In the genomic region with DNA sequence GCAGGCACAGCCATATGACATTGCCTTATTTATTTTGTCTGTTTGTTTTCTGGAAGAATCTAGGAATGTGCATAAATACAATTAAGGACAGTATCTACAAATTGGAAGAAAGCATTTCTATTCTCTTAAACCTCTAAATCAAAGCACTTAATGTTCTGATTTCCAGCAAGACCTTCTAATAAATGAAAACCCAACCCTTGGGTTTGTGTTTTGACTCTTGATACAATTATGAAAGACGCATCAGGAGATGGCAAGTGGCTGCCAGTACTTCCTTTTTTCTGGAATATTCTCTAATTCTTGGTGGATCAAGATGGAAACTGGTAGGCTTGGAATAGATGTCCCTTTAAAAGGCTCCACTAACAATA, we compare ENCODE assay signal across 9 cellular contexts. TPM values are rescaled to one million over a fixed set of nuclear protein-coding genes. Genes with fewer than 3 reads are reported as not detected.
DNase-seq lines count a peak whose midpoint lies in the region; ATAC-seq and TF ChIP-seq lines count a peak whose summit lies in the region.
"Had no signal": no experiment of that assay in that cellular context is flagged by ENCODE, and none has a peak within 500 bp of the region (broad histone marks: within the 10 kb centered on the region; RNA-seq: fewer than 3 reads in every experiment).

No MANE protein-coding gene starts in this region.

- H3K4me3 ChIP-seq in colonic mucosa: peak overlapping the region; percentile 49

- ATAC-seq in natural killer cell (no peak), naive B cell (ENCODE audit: low read depth in 2 of 2) (no peak), GM19035 (IDR thresholded peaks at IDR 0.05; ENCODE audit: unreplicated experiment) (no peak)
- no peak for ATAC-seq in natural killer cell treated with Interleukin-12 subunit alpha and Interleukin-12 subunit beta and Interleukin-15 and Interleukin-18, amount 100 ng/mL, for 72 hours

- H3K4me1 Mint-ChIP-seq in natural killer cell: peaks cover 0 to 8% of the 10 kb centered on the region in 2 donors
- no peaks in the 10 kb centered on the region for H3K4me1 Mint-ChIP-seq in natural killer cell treated with Interleukin-12 subunit alpha and Interleukin-12 subunit beta and Interleukin-15 and Interleukin-18, amount 100 ng/mL, for 72 hours (ENCODE audit: low read depth in 2 of 2)
- H3K4me1 Mint-ChIP-seq in naive B cell: peaks cover 4 to 9% (median 6%) of the 10 kb centered on the region in 3 donors

- H3K36me3 ChIP-seq in colonic mucosa: no peaks in the 10 kb centered on the region

- TF ChIP-seq CTCF in natural killer cell (IDR thresholded peaks at IDR 0.05): no peak
- TF ChIP-seq CTCF in colonic mucosa (IDR thresholded peaks at IDR 0.05): no peak

- H3K9ac ChIP-seq in colonic mucosa (ENCODE audit: low read depth in 2 of 2, low read length in 2 of 2): no peak overlapping the region

- H3K27me3 Mint-ChIP-seq in natural killer cell (ENCODE audit: low read depth in 2 of 2): peaks cover 48 to 67% of the 10 kb centered on the region in 2 donors
- peaks cover 44 to 74% of the 10 kb centered on the region in 2 donors for H3K27me3 Mint-ChIP-seq in natural killer cell treated with Interleukin-12 subunit alpha and Interleukin-12 subunit beta and Interleukin-15 and Interleukin-18, amount 100 ng/mL, for 72 hours
- peaks cover 57 to 70% (median 60%) of the 10 kb centered on the region in 3 donors for H3K27me3 Mint-ChIP-seq in naive B cell

- H3K9me3 ChIP-seq in colonic mucosa: no peaks in the 10 kb centered on the region

- H3K4me1 ChIP-seq in colonic mucosa: no peaks in the 10 kb centered on the region
- H3K4me1 ChIP-seq: foreskin keratinocyte had no signal

- no peak for DNase-seq in natural killer cell
- no peak for DNase-seq in natural killer cell treated with Interleukin-12 subunit alpha and Interleukin-12 subunit beta and Interleukin-15 and Interleukin-18, amount 100 ng/mL, for 72 hours (ENCODE audit: low spot score)
- DNase-seq in colonic mucosa: no peak
- DNase-seq in naive B cell: no peak
- DNase-seq in NCI-H82 treated with DMSO at 0.1 percent for 48 hours (lab: John Stamatoyannopoulos, UW; ENCODE audit: unreplicated experiment): no peak
- no peak for DNase-seq in stimulated activated naive CD4-positive, alpha-beta T cell (lab: John Stamatoyannopoulos, UW)
- no peak for DNase-seq in AG08395 (ENCODE audit: low spot score)

- H3K27ac Mint-ChIP-seq in natural killer cell (no peak overlapping the region), naive B cell (no peak overlapping the region)
- no peak overlapping the region for H3K27ac Mint-ChIP-seq in natural killer cell treated with Interleukin-12 subunit alpha and Interleukin-12 subunit beta and Interleukin-15 and Interleukin-18, amount 100 ng/mL, for 72 hours

- peak overlapping the region; percentile 16 for H3K27ac ChIP-seq in colonic mucosa
- H3K27ac ChIP-seq: foreskin keratinocyte had no signal

- no peaks in the 10 kb centered on the region for H3K27me3 ChIP-seq in colonic mucosa

- peaks cover 0 to 10% of the 10 kb centered on the region in 2 donors for H3K9me3 Mint-ChIP-seq in natural killer cell
- H3K9me3 Mint-ChIP-seq in natural killer cell treated with Interleukin-12 subunit alpha and Interleukin-12 subunit beta and Interleukin-15 and Interleukin-18, amount 100 ng/mL, for 72 hours: no peaks in the 10 kb centered on the region
- peaks cover 4 to 21% (median 9%) of the 10 kb centered on the region in 7 donors for H3K9me3 Mint-ChIP-seq in naive B cell

- H3K4me3 Mint-ChIP-seq in natural killer cell (peak overlapping the region; percentile 62), naive B cell (peak overlapping the region; percentile 73 to 89 (median 84))
- no peak overlapping the region for H3K4me3 Mint-ChIP-seq in natural killer cell treated with Interleukin-12 subunit alpha and Interleukin-12 subunit beta and Interleukin-15 and Interleukin-18, amount 100 ng/mL, for 72 hours

- H3K36me3 Mint-ChIP-seq in natural killer cell (no peaks in the 10 kb centered on the region), naive B cell (peaks cover 0 to 22% of the 10 kb centered on the region in 2 donors)
- no peaks in the 10 kb centered on the region for H3K36me3 Mint-ChIP-seq in natural killer cell treated with Interleukin-12 subunit alpha and Interleukin-12 subunit beta and Interleukin-15 and Interleukin-18, amount 100 ng/mL, for 72 hours

- intact Hi-C loops in natural killer cell (cut with micrococcal nuclease) (no loop called here), colonic mucosa (cut with DNase I) (no loop called here)

RNA-seq across cellular contexts. Expression of gene CPE, which starts 0.4 kb away (rescaled TPM):
- total RNA-seq in natural killer cell: not detected
- total RNA-seq in natural killer cell treated with Interleukin-12 subunit alpha and Interleukin-12 subunit beta and Interleukin-15 and Interleukin-18, amount 100 ng/mL, for 72 hours: not detected
- total RNA-seq in colonic mucosa: 10 to 100 TPM; 13.8 to 49.6 TPM
- not detected for polyA plus RNA-seq in naive B cell (ENCODE audit: low read depth in 6 of 6)

RNA-seq across cellular contexts. Expression of gene MSMO1, which starts 50.9 kb away (rescaled TPM):
- total RNA-seq in natural killer cell (10 to 100 TPM; 22.5 to 27.7 (median 23.9) TPM), colonic mucosa (100 to 1,000 TPM in 1 of 2 donors, 10 to 100 TPM in 1; 51.7 to 290 TPM)
- 10 to 100 TPM; 59.1 to 60.2 TPM for total RNA-seq in natural killer cell treated with Interleukin-12 subunit alpha and Interleukin-12 subunit beta and Interleukin-15 and Interleukin-18, amount 100 ng/mL, for 72 hours
- polyA plus RNA-seq in naive B cell (ENCODE audit: low read depth in 6 of 6): 10 to 100 TPM; 14.3 to 32.7 (median 22.8) TPM

Comparison
In these comparisons a context has a peak if more than half of its experiments do, and no peak if none do; other contexts are left out.
1. RNA of gene CPE, which starts 0.4 kb away (total RNA-seq): 13.8 to 49.6 TPM in colonic mucosa; not detected in natural killer cell treated with Interleukin-12 subunit alpha and Interleukin-12 subunit beta and Interleukin-15 and Interleukin-18, amount 100 ng/mL, for 72 hours and not detected in natural killer cell; every median in the first group is over 10 times any median in the second.